In genomic region chr7:112869111-112869774, GRCh38 we compare ENCODE assay signal across 1 cellular context.
TF ChIP-seq lines count a peak whose summit lies in the region.

No MANE protein-coding gene starts in this region.

TF ChIP-seq in K562, 482 proteins besides CTCF, POLR2A, EP300 and RAD21 (continued from another document and continues in another):
- TF ChIP-seq ARID4B (CRISPR knock-in tag; IDR thresholded peaks at IDR 0.05) (no peak), ETV1 (tag; conservative IDR thresholded peaks at IDR 0.05; ENCODE audit: low read depth) (no peak), CTCFL (IDR thresholded peaks at IDR 0.05; ENCODE audit: borderline replicate concordance, insufficient read depth, low read depth, low read length, poor library complexity, severe bottlenecking) (no peak), ZNF175 (CRISPR knock-in tag; IDR thresholded peaks at IDR 0.05; ENCODE audit: low read depth) (no peak), CBX5 (IDR thresholded peaks at IDR 0.05; ENCODE audit: borderline replicate concordance, low read depth) (no peak), DLX4 (CRISPR knock-in tag; IDR thresholded peaks at IDR 0.05) (no peak), ZNF316 (IDR thresholded peaks at IDR 0.05) (no peak), MCM5 (IDR thresholded peaks at IDR 0.05; ENCODE audit: low read depth) (no peak), SNIP1 (IDR thresholded peaks at IDR 0.05; ENCODE audit: low read depth) (no peak), ZFPM2 (CRISPR knock-in tag; IDR thresholded peaks at IDR 0.05) (no peak), NFRKB (IDR thresholded peaks at IDR 0.05; ENCODE audit: low read depth) (no peak), ID3 (CRISPR knock-in tag; IDR thresholded peaks at IDR 0.05) (no peak), ID3 (tag; IDR thresholded peaks at IDR 0.05) (no peak), SRSF1 (IDR thresholded peaks at IDR 0.05; ENCODE audit: low read depth, low read length) (no peak), NFE2L1 (tag; IDR thresholded peaks at IDR 0.05; ENCODE audit: borderline replicate concordance, low read depth) (no peak), ZNF239 (CRISPR knock-in tag; IDR thresholded peaks at IDR 0.05) (no peak; the same call in 1 of the 2 replicates), NR2F6 (CRISPR knock-in tag; IDR thresholded peaks at IDR 0.05) (no peak), ELF4 (CRISPR knock-in tag; IDR thresholded peaks at IDR 0.05) (no peak), E2F5 (CRISPR knock-in tag; IDR thresholded peaks at IDR 0.05) (no peak), FOXM1 (IDR thresholded peaks at IDR 0.05; ENCODE audit: low read depth) (no peak), FOXM1 (CRISPR knock-in tag; IDR thresholded peaks at IDR 0.05; ENCODE audit: low read depth) (no peak), ZNF143 (CRISPR knock-in tag; IDR thresholded peaks at IDR 0.05) (no peak), ZNF655 (CRISPR knock-in tag; IDR thresholded peaks at IDR 0.05) (no peak), ARID2 (IDR thresholded peaks at IDR 0.05) (peak; percentile 82; the same call in 1 of the 2 replicates), MED1 (CRISPR knock-in tag; IDR thresholded peaks at IDR 0.05; ENCODE audit: borderline replicate concordance) (no peak), POLR2H (tag; IDR thresholded peaks at IDR 0.05; ENCODE audit: low read depth) (no peak), MLLT1 (IDR thresholded peaks at IDR 0.05) (0 out of 4 replicates have a peak, but pooled peaks of 1 of the 2 experiments have one; percentile 26), SUPT5H (IDR thresholded peaks at IDR 0.05) (no peak), TSC22D4 (tag; IDR thresholded peaks at IDR 0.05) (no peak), RCOR1 (IDR thresholded peaks at IDR 0.05; ENCODE audit: borderline replicate concordance in 1 of 2, low read depth in 2 of 2, low read length in 2 of 2) (peak in 1 of 2 experiments; percentile 76; a peak in 2 of 4 replicates), ELK1 (CRISPR knock-in tag; IDR thresholded peaks at IDR 0.05) (no peak), JUND (IDR thresholded peaks at IDR 0.05; ENCODE audit: borderline replicate concordance, low read depth, low read length) (peak; percentile 39; the same call in 1 of the 2 replicates), JUND (tag; IDR thresholded peaks at IDR 0.05; ENCODE audit: borderline replicate concordance, low read depth, low read length) (no peak), XRCC4 (IDR thresholded peaks at IDR 0.05; ENCODE audit: extremely low read depth, insufficient read depth, insufficient read length) (no peak), COPS2 (conservative IDR thresholded peaks at IDR 0.05) (no peak), NR3C1 (CRISPR knock-in tag; IDR thresholded peaks at IDR 0.05) (no peak), AFF4 (CRISPR knock-in tag; IDR thresholded peaks at IDR 0.05) (no peak), ETV6 (IDR thresholded peaks at IDR 0.05; ENCODE audit: borderline replicate concordance in 1 of 2, low read depth in 2 of 2, low read length in 1 of 2) (no peak), ETV6 (CRISPR knock-in tag; IDR thresholded peaks at IDR 0.05; ENCODE audit: borderline replicate concordance) (no peak), ZNF780A (CRISPR knock-in tag; IDR thresholded peaks at IDR 0.05) (no peak), ZBTB26 (CRISPR knock-in tag; IDR thresholded peaks at IDR 0.05) (no peak), DIDO1 (tag; IDR thresholded peaks at IDR 0.05; ENCODE audit: low read depth) (no peak), RBM14 (IDR thresholded peaks at IDR 0.05; ENCODE audit: borderline replicate concordance, insufficient read depth, low read depth, low read length) (no peak), ARNT (IDR thresholded peaks at IDR 0.05) (no peak), FIP1L1 (IDR thresholded peaks at IDR 0.05; ENCODE audit: low read depth, low read length, poor library complexity, severe bottlenecking) (no peak), ZNF354B (CRISPR knock-in tag; IDR thresholded peaks at IDR 0.05) (no peak), NCOA1 (IDR thresholded peaks at IDR 0.05; ENCODE audit: low read depth) (no peak), KHSRP (IDR thresholded peaks at IDR 0.05) (no peak), ZNF707 (CRISPR knock-in tag; conservative IDR thresholded peaks at IDR 0.05) (no peak), IRF2 (CRISPR knock-in tag; IDR thresholded peaks at IDR 0.05) (no peak), FOXK2 (conservative IDR thresholded peaks at IDR 0.05 in 1 of 2, IDR thresholded peaks at IDR 0.05 in 1 of 2; ENCODE audit: low read depth in 2 of 2) (peak in 1 of 2 experiments; percentile 42; a peak in 1 of 4 replicates), SP2 (IDR thresholded peaks at IDR 0.05; ENCODE audit: extremely low read depth, low read depth, low read length, poor library complexity, severe bottlenecking) (no peak), ZNF778 (CRISPR knock-in tag; IDR thresholded peaks at IDR 0.05) (no peak), PHB (CRISPR knock-in tag; IDR thresholded peaks at IDR 0.05) (no peak)
